In genomic region chr2:205746408-205746785, GRCh38 we compare ENCODE assay signal across 17 cellular contexts.
DNase-seq lines count a peak whose midpoint lies in the region; ATAC-seq and TF ChIP-seq lines count a peak whose summit lies in the region.
"Had no signal": no experiment of that assay in that cellular context is flagged by ENCODE, and none has a peak within 500 bp of the region (broad histone marks: within the 10 kb centered on the region; RNA-seq: fewer than 3 reads in every experiment).

No MANE protein-coding gene starts in this region.

- no peaks in the 10 kb centered on the region for H3K4me1 ChIP-seq in lower lobe of right lung
- H3K4me1 ChIP-seq in thyroid gland = peaks cover 5 to 10% of the 10 kb centered on the region in 2 donors
- peaks cover 12% of the 10 kb centered on the region for H3K4me1 ChIP-seq in HAP-1

- intact Hi-C loops in lower lobe of right lung (cut with DNase I) = no loop called here
- intact Hi-C loops in thyroid gland (cut with DNase I) = no loop called here

- peak; percentile 14; the same call in 1 of the 2 replicates for TF ChIP-seq EP300 in Ishikawa (IDR thresholded peaks at IDR 0.05; ENCODE audit: borderline replicate concordance)

- ATAC-seq in lower lobe of right lung = peak; percentile 79 to 87
- ATAC-seq: K562 had no signal

- in situ Hi-C loops in HAP-1 (cut with MboI; ENCODE audit: low sequenced_read_pairs) = no loop called here

- H3K4me3 ChIP-seq in lower lobe of right lung (no peak overlapping the region), thyroid gland (replicated peaks in 1 of 3) (no peak overlapping the region), HAP-1 (no peak overlapping the region)
- H3K4me3 ChIP-seq: K562 had no signal

- TF ChIP-seq POLR2A in thyroid gland (IDR thresholded peaks at IDR 0.05) = no peak

- DNase-seq in cerebellar cortex (ENCODE audit: low spot score) (peak; percentile 50), lower lobe of right lung (peak; percentile 61), thyroid gland (peak; percentile 52 to 68), HAP-1 (ENCODE audit: low spot score in 2 of 2) (no peak), SIG-M5 (lab: John Stamatoyannopoulos, UW) (no peak), HUDEP-2 (lab: John Stamatoyannopoulos, UW; ENCODE audit: unreplicated experiment in 76 of 76) (no peak), pons (ENCODE audit: low spot score) (no peak)
- DNase-seq: activated CD4-positive, alpha-beta T cell treated with anti-CD3 and anti-CD28 coated beads, Interleukin-2, amount 10 ng/mL, durations not matched to agents 7 days and 5 days; activated naive CD4-positive, alpha-beta T cell; aorta; NCI-H1092; NCI-H2107; NCI-H526 treated with DMSO at 0.1 percent for 48 hours; right cardiac atrium; stimulated activated naive CD8-positive, alpha-beta T cell treated with anti-CD3 and anti-CD28 coated beads, Interleukin-15, amount 100 ng/mL, for 72 hours had no signal

- no peak overlapping the region for H3K27ac ChIP-seq in lower lobe of right lung
- H3K27ac ChIP-seq in thyroid gland = peak overlapping the region in 2 of 3 donors; percentile 5 to 48

- H3K27me3 ChIP-seq in lower lobe of right lung (ENCODE audit: low read depth) = no peaks in the 10 kb centered on the region
- no peaks in the 10 kb centered on the region for H3K27me3 ChIP-seq in thyroid gland
- H3K27me3 ChIP-seq in HAP-1 (ENCODE audit: low read depth) = no peaks in the 10 kb centered on the region

- TF ChIP-seq CTCF in lower lobe of right lung (IDR thresholded peaks at IDR 0.05) (no peak), thyroid gland (IDR thresholded peaks at IDR 0.05) (no peak)

- no peaks in the 10 kb centered on the region for H3K9me3 ChIP-seq in lower lobe of right lung
- no peaks in the 10 kb centered on the region for H3K9me3 ChIP-seq in thyroid gland
- no peaks in the 10 kb centered on the region; the same call in 1 of the 2 replicates for H3K9me3 ChIP-seq in HAP-1

- no peak for TF ChIP-seq RAD21 in Ishikawa (IDR thresholded peaks at IDR 0.05; ENCODE audit: low read depth)

- H3K36me3 ChIP-seq in lower lobe of right lung = peaks cover 79% of the 10 kb centered on the region
- H3K36me3 ChIP-seq in thyroid gland = no peaks in the 10 kb centered on the region
- H3K36me3 ChIP-seq in HAP-1 (replicated peaks) = no peaks in the 10 kb centered on the region

- 77% methylated on average over 7 of the region's 7 CpGs; no CpG with 5 or more reads in 1 of the 2 donors for WGBS in thyroid gland, 2 donors

TF ChIP-seq in Ishikawa, 13 proteins besides CTCF, POLR2A, EP300 and RAD21:
- no peak for TF ChIP-seq TAF1 (IDR thresholded peaks at IDR 0.05; ENCODE audit: low read depth)

Comparison
In these comparisons a context has a peak if more than half of its experiments do, and no peak if none do; other contexts are left out.
1. DNase-seq: peak in cerebellar cortex (single experiment), lower lobe of right lung (single experiment) and thyroid gland (2 of 2); none in HAP-1 (0 of 2), SIG-M5 (single experiment), HUDEP-2 (0 of 76) and pons (single experiment).